In the genomic region with DNA sequence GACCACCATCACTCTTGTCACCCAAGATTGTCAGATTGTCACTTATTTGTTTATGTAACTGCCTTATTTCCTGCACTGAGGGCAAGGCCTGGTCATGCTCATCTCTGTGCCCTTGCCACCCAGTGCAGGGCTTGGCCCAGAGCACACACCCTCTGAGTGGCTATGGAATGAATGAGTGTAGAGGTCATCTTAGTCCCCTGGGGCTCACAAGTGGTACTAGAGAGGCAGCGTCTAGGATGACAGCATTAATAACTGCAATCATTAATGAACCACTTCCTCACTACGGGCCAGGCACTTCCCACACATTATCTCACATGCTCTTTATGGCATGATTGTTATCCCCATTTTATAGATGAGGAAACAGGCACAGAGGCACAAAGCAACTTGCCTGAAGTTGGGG, we compare ENCODE assay signal across 23 cellular contexts.
DNase-seq lines count a peak whose midpoint lies in the region; ATAC-seq and TF ChIP-seq lines count a peak whose summit lies in the region.
"Had no signal": no experiment of that assay in that cellular context is flagged by ENCODE, and none has a peak within 500 bp of the region (broad histone marks: within the 10 kb centered on the region; RNA-seq: fewer than 3 reads in every experiment).

No MANE protein-coding gene starts in this region.

- no peaks in the 10 kb centered on the region for H3K9me3 Mint-ChIP-seq in activated CD4-positive, alpha-beta memory T cell treated with anti-CD3 and anti-CD28 coated beads, Interleukin-2, amount 10 ng/mL, durations not matched to agents 7 days and 5 days
- H3K9me3 Mint-ChIP-seq: activated CD4-positive, alpha-beta T cell treated with anti-CD3 and anti-CD28 coated beads, Interleukin-2, amount 10 ng/mL, durations not matched to agents 7 days and 5 days; activated T-helper 1 cell treated with anti-CD3 and anti-CD28 coated beads, Interleukin-12 subunit alpha, Interleukin-12 subunit beta, Interleukin-2, Interleukin-4 antibody, amounts not matched to agents 30 ng/mL and 10 ng/mL and 1 ng/mL, durations not matched to agents 14 hours and 24 hours and 36 hours; natural killer cell had no signal

- POLR2A ChIA-PET in PC-9 (lab: Charles Lee; ENCODE audit: unreplicated experiment), result no interaction called here
- POLR2A ChIA-PET in activated CD4-positive, alpha-beta memory T cell treated with anti-CD3 and anti-CD28 coated beads, Interleukin-2, amount 10 ng/mL, durations not matched to agents 7 days and 5 days (lab: Charles Lee), result no interaction called here

- H3K4me2 ChIP-seq in PC-9, result peak overlapping the region; percentile 34; the same call in 1 of the 2 replicates

- no peak overlapping the region for H2AFZ ChIP-seq in PC-9

- BruUV-seq in PC-9 (replicated peaks; lab: Mats Ljungman, UMichigan), result no TSS peak

- no peaks in the 10 kb centered on the region for H3K4me1 Mint-ChIP-seq in activated CD4-positive, alpha-beta memory T cell treated with anti-CD3 and anti-CD28 coated beads, Interleukin-2, amount 10 ng/mL, durations not matched to agents 7 days and 5 days
- H3K4me1 Mint-ChIP-seq: activated CD4-positive, alpha-beta T cell treated with anti-CD3 and anti-CD28 coated beads, Interleukin-2, amount 10 ng/mL, durations not matched to agents 7 days and 5 days; natural killer cell had no signal

- no peak for TF ChIP-seq CTCF in PC-9 (conservative IDR thresholded peaks at IDR 0.05)

- no peaks in the 10 kb centered on the region for H3K36me3 Mint-ChIP-seq in activated CD4-positive, alpha-beta memory T cell treated with anti-CD3 and anti-CD28 coated beads, Interleukin-2, amount 10 ng/mL, durations not matched to agents 7 days and 5 days (ENCODE audit: low read depth)
- H3K36me3 Mint-ChIP-seq: IgD-negative memory B cell, natural killer cell had no signal

- no peaks in the 10 kb centered on the region for H3K9me2 ChIP-seq in PC-9 (ENCODE audit: insufficient read depth)

- ATAC-seq in GM18861 (IDR thresholded peaks at IDR 0.05; ENCODE audit: unreplicated experiment), result peak; percentile 96
- ATAC-seq in HG02981 (IDR thresholded peaks at IDR 0.05; ENCODE audit: unreplicated experiment), result peak; percentile 84
- ATAC-seq: natural killer cell had no signal

- no peak overlapping the region for H3K4me3 ChIP-seq in PC-9
- H3K4me3 ChIP-seq: HAP-1, left ventricle myocardium inferior, prostate gland, tibial nerve had no signal

- H4K20me1 ChIP-seq in PC-9 (ENCODE audit: insufficient read depth), result no peaks in the 10 kb centered on the region

- H3K36me3 ChIP-seq in PC-9 (ENCODE audit: low read depth), result no peaks in the 10 kb centered on the region
- H3K36me3 ChIP-seq: BE2C, HAP-1, left ventricle myocardium inferior, prostate gland, tibial nerve had no signal

- no peak overlapping the region for H3K27ac Mint-ChIP-seq in activated CD4-positive, alpha-beta memory T cell treated with anti-CD3 and anti-CD28 coated beads, Interleukin-2, amount 10 ng/mL, durations not matched to agents 7 days and 5 days
- H3K27ac Mint-ChIP-seq: activated CD4-positive, alpha-beta T cell treated with anti-CD3 and anti-CD28 coated beads, Interleukin-2, amount 10 ng/mL, durations not matched to agents 7 days and 5 days; activated T-helper 1 cell treated with anti-CD3 and anti-CD28 coated beads, Interleukin-12 subunit alpha, Interleukin-12 subunit beta, Interleukin-2, Interleukin-4 antibody, amounts not matched to agents 30 ng/mL and 10 ng/mL and 1 ng/mL, durations not matched to agents 14 hours and 24 hours and 36 hours; natural killer cell had no signal

- no peaks in the 10 kb centered on the region for H3K79me2 ChIP-seq in PC-9 (ENCODE audit: low read depth)

- CTCF ChIA-PET in PC-9 (lab: Charles Lee), result no interaction called here
- CTCF ChIA-PET in activated CD4-positive, alpha-beta memory T cell treated with anti-CD3 and anti-CD28 coated beads, Interleukin-2, amount 10 ng/mL, durations not matched to agents 7 days and 5 days (lab: Charles Lee), result no interaction called here

- DNase-seq in PC-9, result peak in 1 of 2 experiments; percentile 71
- peak; percentile 11 for DNase-seq in mesenteric fat pad (ENCODE audit: low spot score)
- DNase-seq in HT-29 (ENCODE audit: low spot score), result no peak
- DNase-seq in islet precursor cell, result no peak
- no peak for DNase-seq in activated CD4-positive, alpha-beta memory T cell treated with anti-CD3 and anti-CD28 coated beads, Interleukin-2, amount 10 ng/mL, durations not matched to agents 7 days and 5 days
- no peak for DNase-seq in NCI-H2171 treated with DMSO at 0.1 percent for 48 hours (lab: John Stamatoyannopoulos, UW)
- DNase-seq: activated CD4-positive, alpha-beta T cell treated with anti-CD3 and anti-CD28 coated beads, Interleukin-2, amount 10 ng/mL, durations not matched to agents 7 days and 5 days; BE2C; cortex of kidney; DND-41; hypothalamus; left ventricle myocardium inferior; natural killer cell; NCI-H146; NCI-H526 had no signal

- 0 out of 2 replicates have a peak overlapping the region, but pooled peaks have one; percentile 16 for H3K27ac ChIP-seq in PC-9
- H3K27ac ChIP-seq: left ventricle myocardium inferior, prostate gland, RWPE1, tibial nerve had no signal

- H3K4me3 Mint-ChIP-seq in activated CD4-positive, alpha-beta memory T cell treated with anti-CD3 and anti-CD28 coated beads, Interleukin-2, amount 10 ng/mL, durations not matched to agents 7 days and 5 days, result no peak overlapping the region
- H3K4me3 Mint-ChIP-seq: activated CD4-positive, alpha-beta T cell treated with anti-CD3 and anti-CD28 coated beads, Interleukin-2, amount 10 ng/mL, durations not matched to agents 7 days and 5 days; activated T-helper 1 cell treated with anti-CD3 and anti-CD28 coated beads, Interleukin-12 subunit alpha, Interleukin-12 subunit beta, Interleukin-2, Interleukin-4 antibody, amounts not matched to agents 30 ng/mL and 10 ng/mL and 1 ng/mL, durations not matched to agents 14 hours and 24 hours and 36 hours; IgD-negative memory B cell; natural killer cell had no signal

- intact Hi-C loops in PC-9 (cut with micrococcal nuclease; ENCODE audit: unreplicated experiment), result no loop called here

- H3K9me3 ChIP-seq in PC-9 (ENCODE audit: insufficient read depth, low read depth), result no peaks in the 10 kb centered on the region
- H3K9me3 ChIP-seq: BE2C, HAP-1, prostate gland had no signal

- no peaks in the 10 kb centered on the region for H3K27me3 ChIP-seq in PC-9 (ENCODE audit: insufficient read depth, low read depth)
- H3K27me3 ChIP-seq: BE2C, tibial nerve had no signal

- peaks cover 7% of the 10 kb centered on the region for H3K27me3 Mint-ChIP-seq in activated CD4-positive, alpha-beta memory T cell treated with anti-CD3 and anti-CD28 coated beads, Interleukin-2, amount 10 ng/mL, durations not matched to agents 7 days and 5 days

- H3K4me1 ChIP-seq in PC-9 (replicated peaks; ENCODE audit: insufficient read depth), result peaks cover 30% of the 10 kb centered on the region
- H3K4me1 ChIP-seq: prostate gland had no signal

- H3F3A ChIP-seq in PC-9 (ENCODE audit: insufficient read depth, low read depth), result peaks cover 14% of the 10 kb centered on the region; the same call in 1 of the 2 replicates
